16 cellular contexts compared by ENCODE assay signal in the genomic region with DNA sequence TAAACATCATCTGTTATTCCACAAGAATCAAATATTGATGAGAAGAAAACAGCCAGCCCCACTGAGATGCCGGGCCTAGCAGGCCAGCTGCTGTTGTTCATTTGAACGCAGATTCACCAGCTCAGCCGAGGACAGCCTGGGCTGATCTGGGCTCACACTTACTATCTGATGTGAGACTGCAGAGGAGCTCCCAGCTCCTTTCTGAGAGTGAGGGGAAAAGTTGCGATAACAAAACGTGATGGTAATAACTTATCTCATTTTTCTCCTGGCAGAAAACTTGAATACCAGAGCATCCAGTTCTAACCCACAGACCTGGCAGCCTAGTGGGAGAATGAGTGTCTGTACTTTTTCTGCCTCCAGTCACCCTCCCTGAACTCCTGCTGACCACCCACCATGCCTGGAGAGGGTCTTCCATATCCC. TPM values are rescaled to one million over a fixed set of nuclear protein-coding genes. Genes with fewer than 3 reads are reported as not detected.
DNase-seq lines count a peak whose midpoint lies in the region; ATAC-seq and TF ChIP-seq lines count a peak whose summit lies in the region.
"Had no signal": no experiment of that assay in that cellular context is flagged by ENCODE, and none has a peak within 500 bp of the region (broad histone marks: within the 10 kb centered on the region; RNA-seq: fewer than 3 reads in every experiment).

No MANE protein-coding gene starts in this region.

- TF ChIP-seq POLR2A in HCT116 (IDR thresholded peaks at IDR 0.05; ENCODE audit: borderline replicate concordance, extremely low read depth, insufficient read depth, insufficient read length) (no peak), adrenal gland (IDR thresholded peaks at IDR 0.05) (no peak)

- no peak overlapping the region for H2AFZ ChIP-seq in HCT116 (ENCODE audit: low read depth, low read length, poor library complexity, severe bottlenecking)

- ATAC-seq in HCT116: no peak
- peak; percentile 36 for ATAC-seq in left ventricle myocardium superior
- no peak for ATAC-seq in GM21786 (IDR thresholded peaks at IDR 0.05; ENCODE audit: unreplicated experiment)
- no peak for ATAC-seq in GM21528 (IDR thresholded peaks at IDR 0.05; ENCODE audit: low FRiP score, unreplicated experiment)
- ATAC-seq: activated T-cell treated with anti-CD3 and anti-CD28 coated beads, Interleukin-2, amount 50 U/mL, for 4 hours; WTC11 had no signal

- POLR2A ChIA-PET in HCT116 (lab: Charles Lee): no interaction called here

- H3K4me2 ChIP-seq in HCT116 (ENCODE audit: low read length): peak overlapping the region; percentile 9; the same call in 1 of the 2 replicates
- H3K4me2 ChIP-seq: KMS-11 had no signal

- TF ChIP-seq CTCF in HCT116 (IDR thresholded peaks at IDR 0.05 in 2 of 3, conservative IDR thresholded peaks at IDR 0.05 in 1 of 3; ENCODE audit: borderline replicate concordance in 1 of 3, insufficient read depth in 1 of 3, low read depth in 2 of 3, low read length in 2 of 3): no peak
- TF ChIP-seq CTCF in adrenal gland (IDR thresholded peaks at IDR 0.05): no peak

- peaks cover 0 to 10% of the 10 kb centered on the region in 2 experiments; a peak in 1 of 4 replicates for H3K4me1 ChIP-seq in HCT116 (ENCODE audit: control insufficient read depth in 1 of 2, insufficient read depth in 2 of 2, low read length in 2 of 2)
- peaks cover 0 to 22% of the 10 kb centered on the region in 2 donors for H3K4me1 ChIP-seq in adrenal gland (replicated peaks in 1 of 2)
- peaks cover 0 to 9% (median 4%) of the 10 kb centered on the region in 3 donors for H3K4me1 ChIP-seq in skeletal muscle tissue (ENCODE audit: control insufficient read depth in 3 of 3, insufficient read depth in 3 of 3, low read length in 3 of 3)

- H3K27ac ChIP-seq in HCT116 (ENCODE audit: low read depth, low read length) (no peak overlapping the region), adrenal gland (peak overlapping the region in 3 of 5 donors; percentile 54 to 89 (median 87)), skeletal muscle tissue (ENCODE audit: low read depth, low read length) (peak overlapping the region; percentile 7)
- H3K27ac ChIP-seq: KMS-11 had no signal

- no peak for TF ChIP-seq RAD21 in HCT116 (IDR thresholded peaks at IDR 0.05; ENCODE audit: low read depth)

- intact Hi-C loops in HCT116 (cut with micrococcal nuclease) (no loop called here), adrenal gland (cut with DNase I) (loop anchor here in 1 of 2 donors (10.0 kb wide), 1 partner anchor 56 kb away; no protein-coding TSS in a partner anchor), left ventricle myocardium superior (cut with micrococcal nuclease) (no loop called here)

- BruUV-seq in HCT116 (replicated peaks; lab: Mats Ljungman, UMichigan): no TSS peak

- WGBS in adrenal gland, 4 donors: 48 to 59% (median 51%) methylated on average over 4 to 5 of the region's 5 CpGs

- RAD21 ChIA-PET in HCT116 (lab: Charles Lee; ENCODE audit: low non-redundant PET in 1 of 2, low total read pairs in 2 of 2, uncharacterized antibody in 2 of 2, unreplicated experiment in 2 of 2): no interaction called here

- H3K27me3 ChIP-seq in HCT116 (ENCODE audit: insufficient read depth, low read length) (no peaks in the 10 kb centered on the region), adrenal gland (no peaks in the 10 kb centered on the region), skeletal muscle tissue (ENCODE audit: control insufficient read depth in 3 of 3, insufficient read depth in 3 of 3, low read length in 3 of 3) (peaks cover 3 to 15% (median 4%) of the 10 kb centered on the region in 3 donors)

- CTCF ChIA-PET in HCT116 (lab: Charles Lee): interaction anchor here (1.1 kb wide), 1 partner anchor 11 kb away, joined by 3 read pairs; no protein-coding TSS in a partner anchor

- H3K79me2 ChIP-seq in HCT116 (ENCODE audit: insufficient read depth, low read length): no peaks in the 10 kb centered on the region

- DNase-seq in HCT116 (ENCODE audit: low read depth, low spot score): no peak
- peak in 1 of 7 donors; percentile 2 for DNase-seq in adrenal gland
- DNase-seq in left ventricle myocardium superior: no peak
- no peak for DNase-seq in HPDE6-E6E7 (ENCODE audit: extremely low spot score)
- no peak for DNase-seq in NCI-H2227 treated with DMSO at 0.1 percent for 48 hours (lab: John Stamatoyannopoulos, UW)
- DNase-seq: activated T-cell treated with anti-CD3 and anti-CD28 coated beads, Interleukin-2, amount 50 U/mL, for 4 hours; amygdala; NCI-H146; NCI-H526 treated with DMSO at 0.1 percent for 48 hours; SHP77 treated with DMSO at 0.1 percent for 48 hours had no signal

- no peaks in the 10 kb centered on the region for H3K9me2 ChIP-seq in HCT116 (ENCODE audit: insufficient read depth)

- peaks cover 0 to 5% of the 10 kb centered on the region in 2 experiments; a peak in 1 of 4 replicates for H3K9me3 ChIP-seq in HCT116 (ENCODE audit: control insufficient read depth in 1 of 2, insufficient read depth in 1 of 2, low read depth in 1 of 2, low read length in 2 of 2)
- H3K9me3 ChIP-seq in adrenal gland (replicated peaks in 1 of 3): no peaks in the 10 kb centered on the region
- no peaks in the 10 kb centered on the region for H3K9me3 ChIP-seq in skeletal muscle tissue (ENCODE audit: control insufficient read depth in 3 of 3, low read length in 3 of 3)

- no peaks in the 10 kb centered on the region for H4K20me1 ChIP-seq in HCT116 (ENCODE audit: insufficient read depth)

- H3K9ac ChIP-seq in HCT116 (ENCODE audit: low read length): no peak overlapping the region
- no peak overlapping the region for H3K9ac ChIP-seq in skeletal muscle tissue (ENCODE audit: low read depth in 1 of 3, low read length in 3 of 3)
- H3K9ac ChIP-seq: KMS-11 had no signal

- H3K36me3 ChIP-seq in HCT116 (ENCODE audit: control insufficient read depth in 1 of 2, insufficient read depth in 2 of 2, low read length in 2 of 2) (no peaks in the 10 kb centered on the region), adrenal gland (replicated peaks in 1 of 2) (no peaks in the 10 kb centered on the region), skeletal muscle tissue (ENCODE audit: control insufficient read depth in 3 of 3, insufficient read depth in 3 of 3, low read length in 3 of 3) (no peaks in the 10 kb centered on the region)

- H3K4me3 ChIP-seq in HCT116 (replicated peaks in 1 of 2; ENCODE audit: low read depth in 1 of 2, low read length in 2 of 2): no peak overlapping the region
- no peak overlapping the region for H3K4me3 ChIP-seq in adrenal gland
- no peak overlapping the region for H3K4me3 ChIP-seq in skeletal muscle tissue (ENCODE audit: low read length in 3 of 3)

TF ChIP-seq in HCT116, 20 proteins besides CTCF, POLR2A, EP300 and RAD21:
- TF ChIP-seq EGR1 (IDR thresholded peaks at IDR 0.05; ENCODE audit: low read depth): no peak
- TF ChIP-seq SIN3A (IDR thresholded peaks at IDR 0.05; ENCODE audit: low read depth): no peak
- TF ChIP-seq YY1 (IDR thresholded peaks at IDR 0.05; ENCODE audit: extremely low read depth, insufficient replicate concordance, low read depth, low read length): no peak
- TF ChIP-seq EZH2phosphoT487 (IDR thresholded peaks at IDR 0.05; ENCODE audit: borderline replicate concordance): no peak
- TF ChIP-seq, protein P1, sequence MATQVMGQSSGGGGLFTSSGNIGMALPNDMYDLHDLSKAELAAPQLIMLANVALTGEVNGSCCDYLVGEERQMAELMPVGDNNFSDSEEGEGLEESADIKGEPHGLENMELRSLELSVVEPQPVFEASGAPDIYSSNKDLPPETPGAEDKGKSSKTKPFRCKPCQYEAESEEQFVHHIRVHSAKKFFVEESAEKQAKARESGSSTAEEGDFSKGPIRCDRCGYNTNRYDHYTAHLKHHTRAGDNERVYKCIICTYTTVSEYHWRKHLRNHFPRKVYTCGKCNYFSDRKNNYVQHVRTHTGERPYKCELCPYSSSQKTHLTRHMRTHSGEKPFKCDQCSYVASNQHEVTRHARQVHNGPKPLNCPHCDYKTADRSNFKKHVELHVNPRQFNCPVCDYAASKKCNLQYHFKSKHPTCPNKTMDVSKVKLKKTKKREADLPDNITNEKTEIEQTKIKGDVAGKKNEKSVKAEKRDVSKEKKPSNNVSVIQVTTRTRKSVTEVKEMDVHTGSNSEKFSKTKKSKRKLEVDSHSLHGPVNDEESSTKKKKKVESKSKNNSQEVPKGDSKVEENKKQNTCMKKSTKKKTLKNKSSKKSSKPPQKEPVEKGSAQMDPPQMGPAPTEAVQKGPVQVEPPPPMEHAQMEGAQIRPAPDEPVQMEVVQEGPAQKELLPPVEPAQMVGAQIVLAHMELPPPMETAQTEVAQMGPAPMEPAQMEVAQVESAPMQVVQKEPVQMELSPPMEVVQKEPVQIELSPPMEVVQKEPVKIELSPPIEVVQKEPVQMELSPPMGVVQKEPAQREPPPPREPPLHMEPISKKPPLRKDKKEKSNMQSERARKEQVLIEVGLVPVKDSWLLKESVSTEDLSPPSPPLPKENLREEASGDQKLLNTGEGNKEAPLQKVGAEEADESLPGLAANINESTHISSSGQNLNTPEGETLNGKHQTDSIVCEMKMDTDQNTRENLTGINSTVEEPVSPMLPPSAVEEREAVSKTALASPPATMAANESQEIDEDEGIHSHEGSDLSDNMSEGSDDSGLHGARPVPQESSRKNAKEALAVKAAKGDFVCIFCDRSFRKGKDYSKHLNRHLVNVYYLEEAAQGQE (IDR thresholded peaks at IDR 0.05; ENCODE audit: low read depth): no peak
- no peak for TF ChIP-seq CEBPB (IDR thresholded peaks at IDR 0.05; ENCODE audit: low read depth)
- TF ChIP-seq SRF (IDR thresholded peaks at IDR 0.05; ENCODE audit: low read depth): no peak
- no peak for TF ChIP-seq TCF7L2 (IDR thresholded peaks at IDR 0.05; ENCODE audit: borderline replicate concordance, extremely low read depth, insufficient read depth, insufficient read length)
- no peak for TF ChIP-seq JUND (IDR thresholded peaks at IDR 0.05)
- TF ChIP-seq CBX3 (IDR thresholded peaks at IDR 0.05; ENCODE audit: low read depth): no peak
- TF ChIP-seq, protein P2, sequence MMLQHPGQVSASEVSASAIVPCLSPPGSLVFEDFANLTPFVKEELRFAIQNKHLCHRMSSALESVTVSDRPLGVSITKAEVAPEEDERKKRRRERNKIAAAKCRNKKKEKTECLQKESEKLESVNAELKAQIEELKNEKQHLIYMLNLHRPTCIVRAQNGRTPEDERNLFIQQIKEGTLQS (IDR thresholded peaks at IDR 0.05): no peak
- TF ChIP-seq ELF1 (IDR thresholded peaks at IDR 0.05; ENCODE audit: borderline replicate concordance, low read depth): no peak
- no peak for TF ChIP-seq FOSL1 (IDR thresholded peaks at IDR 0.05; ENCODE audit: low read depth)
- no peak for TF ChIP-seq ZFX (IDR thresholded peaks at IDR 0.05)

RNA-seq across cellular contexts. Expression of gene BNIP5, which starts 14.5 kb away (rescaled TPM):
- not detected for total RNA-seq in HCT116 (2021; ENCODE audit: unreplicated experiment)
- not detected in 2 replicates for polyA plus RNA-seq in HCT116 (2012)
- total RNA-seq in adrenal gland: not detected
- polyA plus RNA-seq in adrenal gland: under 1 TPM in 1 of 3 donors, not detected in 2; 0.04 TPM
- total RNA-seq in left ventricle myocardium superior: not detected
- total RNA-seq in skeletal muscle tissue: not detected
- total RNA-seq: activated T-cell treated with anti-CD3 and anti-CD28 coated beads, Interleukin-2, amount 50 U/mL, for 4 hours; mesenteric fat pad; WTC11 had no signal

RNA-seq across cellular contexts. Expression of gene ETV7, which starts 36.3 kb away (rescaled TPM):
- total RNA-seq in HCT116 (2021; ENCODE audit: unreplicated experiment): 1.0 TPM
- 0.75 and 1.1 TPM in 2 replicates for polyA plus RNA-seq in HCT116 (2012)
- 1 to 10 TPM in 6 of 8 donors, under 1 TPM in 1, not detected in 1; 0.28 to 6.0 (median 2.3) TPM for total RNA-seq in adrenal gland
- polyA plus RNA-seq in adrenal gland: 1 to 10 TPM in 2 of 3 donors, under 1 TPM in 1; 0.86 to 3.0 (median 2.4) TPM
- 0.15 TPM for total RNA-seq in left ventricle myocardium superior
- total RNA-seq in skeletal muscle tissue: not detected
